8 cellular contexts compared by ENCODE assay signal in the genomic region with DNA sequence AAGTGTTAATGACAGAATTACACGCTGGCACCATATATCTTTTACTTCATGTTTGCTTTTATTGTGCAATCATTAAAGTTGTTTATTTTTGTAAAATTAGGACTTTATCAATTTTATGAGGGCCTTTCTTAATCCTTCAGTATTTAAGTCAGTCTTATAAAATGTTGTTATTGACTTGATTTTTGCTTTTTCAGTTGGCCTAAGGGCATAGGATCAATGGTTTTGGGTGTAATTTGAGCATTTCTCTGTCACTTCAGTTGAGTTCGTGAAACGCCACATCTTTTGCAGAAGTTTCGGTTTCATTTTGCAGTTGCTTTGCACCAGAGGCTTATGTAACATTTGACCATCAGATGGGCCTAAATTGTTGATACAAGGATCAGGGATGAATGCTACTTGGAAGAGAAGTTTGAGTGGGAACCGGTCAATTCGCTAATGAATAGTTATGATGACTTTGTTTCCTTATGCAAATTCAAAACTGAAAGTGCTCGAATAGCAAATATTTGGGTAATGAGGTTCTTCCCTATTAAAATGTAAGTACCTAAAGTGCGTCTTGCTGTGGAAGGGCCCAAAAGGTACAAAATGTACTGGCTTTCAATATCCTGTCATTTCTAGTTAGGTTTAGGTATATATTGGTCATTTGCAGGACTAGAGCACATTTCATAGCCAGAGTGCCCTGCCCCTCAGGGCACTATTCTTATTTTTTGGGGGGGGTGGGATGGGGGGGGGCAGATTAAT.
DNase-seq lines count a peak whose midpoint lies in the region; ATAC-seq and TF ChIP-seq lines count a peak whose summit lies in the region.

No MANE protein-coding gene starts in this region.

- ATAC-seq in left ventricle myocardium superior: no peak
- no peak for ATAC-seq in effector memory CD8-positive, alpha-beta T cell (replicated peaks)
- ATAC-seq in stimulated activated naive CD8-positive, alpha-beta T cell treated with anti-CD3 and anti-CD28 coated beads, Interleukin-15, amount 100 ng/mL, for 72 hours: no peak
- no peak for ATAC-seq in HG03439 (IDR thresholded peaks at IDR 0.05; ENCODE audit: unreplicated experiment)

- peak overlapping the region; percentile 46 to 77 for H3K4me3 Mint-ChIP-seq in effector memory CD8-positive, alpha-beta T cell
- peak overlapping the region; percentile 55 to 66 for H3K4me3 Mint-ChIP-seq in stimulated activated naive CD8-positive, alpha-beta T cell treated with anti-CD3 and anti-CD28 coated beads, Interleukin-15, amount 100 ng/mL, for 72 hours

- H2AFZ ChIP-seq in MM.1S (ENCODE audit: low read length): 0 out of 2 replicates have a peak overlapping the region, but pooled peaks have one; percentile 3

- H3K27me3 ChIP-seq in left ventricle myocardium inferior (ENCODE audit: low read depth): no peaks in the 10 kb centered on the region
- no peaks in the 10 kb centered on the region for H3K27me3 ChIP-seq in MM.1S (replicated peaks; ENCODE audit: insufficient read depth, low read length)

- peaks cover 12 to 16% of the 10 kb centered on the region in 2 donors for H3K4me1 Mint-ChIP-seq in effector memory CD8-positive, alpha-beta T cell (ENCODE audit: low read depth in 2 of 2)
- peaks cover 24% of the 10 kb centered on the region for H3K4me1 Mint-ChIP-seq in stimulated activated naive CD8-positive, alpha-beta T cell treated with anti-CD3 and anti-CD28 coated beads, Interleukin-15, amount 100 ng/mL, for 72 hours

- H3K4me2 ChIP-seq in MM.1S (ENCODE audit: low read depth, low read length): peak overlapping the region; percentile 57

- TF ChIP-seq CTCF in left ventricle myocardium inferior (IDR thresholded peaks at IDR 0.05; ENCODE audit: borderline replicate concordance) (no peak), MM.1S (IDR thresholded peaks at IDR 0.05; ENCODE audit: low read length) (no peak)

- no peaks in the 10 kb centered on the region for H3K36me3 Mint-ChIP-seq in effector memory CD8-positive, alpha-beta T cell (ENCODE audit: insufficient read depth)

- H4K20me1 ChIP-seq in MM.1S (ENCODE audit: insufficient read depth, low read length): no peaks in the 10 kb centered on the region

- H3K9me2 ChIP-seq in MM.1S (replicated peaks; ENCODE audit: insufficient read depth, low read length): no peaks in the 10 kb centered on the region

- H3K4me1 ChIP-seq in left ventricle myocardium inferior (peaks cover 20% of the 10 kb centered on the region), MM.1S (ENCODE audit: low read length) (peaks cover 9% of the 10 kb centered on the region)

- H3K4me3 ChIP-seq in left ventricle myocardium inferior: peak overlapping the region; percentile 46
- H3K4me3 ChIP-seq in MM.1S (ENCODE audit: low read length): peak overlapping the region; percentile 36

- peaks cover 5% of the 10 kb centered on the region; the same call in 1 of the 2 replicates for H3F3A ChIP-seq in MM.1S (ENCODE audit: insufficient read depth, low read length)

- no peak overlapping the region; the same call in 1 of the 2 replicates for H3K9ac ChIP-seq in MM.1S (ENCODE audit: low read length)

- H3K79me2 ChIP-seq in MM.1S (ENCODE audit: low read length): no peaks in the 10 kb centered on the region

- H3K36me3 ChIP-seq in left ventricle myocardium inferior: no peaks in the 10 kb centered on the region
- H3K36me3 ChIP-seq in MM.1S (replicated peaks; ENCODE audit: insufficient read depth, low read length): no peaks in the 10 kb centered on the region

- peaks cover 0 to 14% of the 10 kb centered on the region in 2 donors for H3K27me3 Mint-ChIP-seq in effector memory CD8-positive, alpha-beta T cell
- no peaks in the 10 kb centered on the region for H3K27me3 Mint-ChIP-seq in stimulated activated naive CD8-positive, alpha-beta T cell treated with anti-CD3 and anti-CD28 coated beads, Interleukin-15, amount 100 ng/mL, for 72 hours

- H3K27ac ChIP-seq in left ventricle myocardium inferior (replicated peaks): peak overlapping the region; percentile 67
- peak overlapping the region; percentile 2; the same call in 1 of the 2 replicates for H3K27ac ChIP-seq in MM.1S (ENCODE audit: low read length)

- intact Hi-C loops in left ventricle myocardium inferior (cut with micrococcal nuclease) (no loop called here), left ventricle myocardium superior (cut with micrococcal nuclease) (no loop called here), head of caudate nucleus (cut with DNase I) (no loop called here)

- H3K9me3 ChIP-seq in left ventricle myocardium inferior (replicated peaks) (no peaks in the 10 kb centered on the region), MM.1S (replicated peaks; ENCODE audit: insufficient read depth, low read length) (no peaks in the 10 kb centered on the region)

- no peak for DNase-seq in left ventricle myocardium inferior
- no peak for DNase-seq in left ventricle myocardium superior
- DNase-seq in MM.1S: peak; percentile 70
- no peak for DNase-seq in effector memory CD8-positive, alpha-beta T cell
- no peak for DNase-seq in stimulated activated naive CD8-positive, alpha-beta T cell treated with anti-CD3 and anti-CD28 coated beads, Interleukin-15, amount 100 ng/mL, for 72 hours
- no peak for DNase-seq in head of caudate nucleus
- DNase-seq in dedifferentiated amniotic fluid mesenchymal stem cell (ENCODE audit: extremely low spot score): no peak

- H3K9me3 Mint-ChIP-seq in effector memory CD8-positive, alpha-beta T cell: no peaks in the 10 kb centered on the region
- no peaks in the 10 kb centered on the region for H3K9me3 Mint-ChIP-seq in stimulated activated naive CD8-positive, alpha-beta T cell treated with anti-CD3 and anti-CD28 coated beads, Interleukin-15, amount 100 ng/mL, for 72 hours

- peak overlapping the region; percentile 74 to 76 for H3K27ac Mint-ChIP-seq in effector memory CD8-positive, alpha-beta T cell
- peak overlapping the region in 1 of 2 donors; percentile 64 for H3K27ac Mint-ChIP-seq in stimulated activated naive CD8-positive, alpha-beta T cell treated with anti-CD3 and anti-CD28 coated beads, Interleukin-15, amount 100 ng/mL, for 72 hours
